In the genomic region with DNA sequence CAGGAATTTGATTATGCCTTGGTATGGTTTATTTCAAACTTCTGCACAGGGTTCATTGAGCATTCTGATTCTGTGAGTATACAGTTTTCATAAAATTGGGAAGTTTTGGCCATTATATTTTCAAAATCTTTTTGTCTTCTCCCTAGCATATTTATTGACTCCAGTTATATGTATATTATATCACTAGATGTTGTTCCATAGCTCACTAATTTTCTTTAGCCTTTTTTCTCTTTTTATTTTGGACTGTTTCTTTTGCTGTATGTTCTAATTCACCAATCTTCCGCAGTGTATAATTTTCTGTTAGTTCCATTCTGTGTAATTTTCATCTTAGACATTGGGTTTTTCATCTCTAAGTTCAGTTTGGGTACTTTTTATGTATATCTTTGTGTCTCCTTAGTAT, we compare ENCODE assay signal across 8 cellular contexts.
"Had no signal": no experiment of that assay in that cellular context is flagged by ENCODE, and none has a peak within 500 bp of the region (broad histone marks: within the 10 kb centered on the region; RNA-seq: fewer than 3 reads in every experiment).

No MANE protein-coding gene starts in this region.

- H3K4me3 ChIP-seq: GM23248, HAP-1, K562 had no signal

- H3K27ac ChIP-seq: GM23248 had no signal

- ATAC-seq: HCT116, K562 had no signal

- H3K4me1 ChIP-seq: HAP-1 had no signal

- DNase-seq: GM23248, GOT3, H7, IMR-90, KG1 had no signal

- H3K9me3 ChIP-seq: HAP-1 had no signal
